In the genomic region with DNA sequence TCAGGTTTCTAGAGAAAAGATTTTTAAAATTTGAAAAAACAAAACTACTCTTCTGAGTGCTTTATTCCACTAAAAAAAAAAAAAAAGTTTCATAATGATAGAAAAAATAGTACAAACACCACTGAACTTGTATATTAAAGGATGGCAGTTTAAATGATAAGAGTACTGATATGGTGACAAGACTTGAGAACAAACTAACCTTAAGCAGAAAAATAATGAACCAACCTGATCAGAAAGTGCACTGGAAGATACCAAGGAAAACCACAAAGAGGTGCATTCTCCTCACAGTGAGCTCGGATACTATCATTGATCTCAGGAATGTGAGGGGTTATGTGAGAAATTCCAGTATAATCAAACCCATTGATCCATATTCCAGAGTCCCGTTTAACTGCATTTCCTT, we compare ENCODE assay signal across 14 cellular contexts. TPM values are rescaled to one million over a fixed set of nuclear protein-coding genes. Genes with fewer than 3 reads are reported as not detected.
DNase-seq lines count a peak whose midpoint lies in the region; ATAC-seq and TF ChIP-seq lines count a peak whose summit lies in the region.
"Had no signal": no experiment of that assay in that cellular context is flagged by ENCODE, and none has a peak within 500 bp of the region (broad histone marks: within the 10 kb centered on the region; RNA-seq: fewer than 3 reads in every experiment).

No MANE protein-coding gene starts in this region.

- H3K4me1 ChIP-seq in GM23338 (ENCODE audit: insufficient read depth) (no peaks in the 10 kb centered on the region), mesendoderm (ENCODE audit: control insufficient read depth, low read depth, low read length) (no peaks in the 10 kb centered on the region), suprapubic skin (peaks cover 4% of the 10 kb centered on the region)

- no peaks in the 10 kb centered on the region for H3K9me2 ChIP-seq in GM23338 (ENCODE audit: insufficient read depth)

- no peak for DNase-seq in activated CD4-positive, alpha-beta memory T cell treated with anti-CD3 and anti-CD28 coated beads for 36 hours
- DNase-seq in activated CD4-positive, alpha-beta memory T cell treated with anti-CD3 and anti-CD28 coated beads, Interleukin-2, amount 10 ng/mL, durations not matched to agents 7 days and 5 days, result no peak
- DNase-seq in GM23338 (ENCODE audit: low spot score), result peak; percentile 4
- DNase-seq in activated T-helper 1 cell treated with anti-CD3 and anti-CD28 coated beads, Interleukin-12 subunit alpha, Interleukin-12 subunit beta, Interleukin-2, Interleukin-4 antibody, amounts not matched to agents 30 ng/mL and 10 ng/mL and 1 ng/mL, durations not matched to agents 14 hours and 24 hours and 36 hours (ENCODE audit: low spot score), result no peak
- DNase-seq in mesendoderm, result peak; percentile 72
- no peak for DNase-seq in suprapubic skin (ENCODE audit: low spot score in 2 of 2)
- no peak for DNase-seq in foreskin melanocyte
- DNase-seq: DMS79 treated with DMSO at 0.1 percent for 48 hours, GF-D8, KG1, MG63, NCI-H2029, NCI-H524 treated with DMSO at 0.1 percent for 48 hours had no signal

- H3K36me3 Mint-ChIP-seq in activated CD4-positive, alpha-beta memory T cell treated with anti-CD3 and anti-CD28 coated beads for 36 hours, result peaks cover 11% of the 10 kb centered on the region
- peaks cover 49% of the 10 kb centered on the region for H3K36me3 Mint-ChIP-seq in activated CD4-positive, alpha-beta memory T cell treated with anti-CD3 and anti-CD28 coated beads, Interleukin-2, amount 10 ng/mL, durations not matched to agents 7 days and 5 days (ENCODE audit: low read depth)
- 0 out of 3 replicates have a peak, but pooled peaks cover 8% of the 10 kb centered on the region for H3K36me3 Mint-ChIP-seq in GM23338 (ENCODE audit: low read depth)
- H3K36me3 Mint-ChIP-seq in activated T-helper 1 cell treated with anti-CD3 and anti-CD28 coated beads, Interleukin-12 subunit alpha, Interleukin-12 subunit beta, Interleukin-2, Interleukin-4 antibody, amounts not matched to agents 30 ng/mL and 10 ng/mL and 1 ng/mL, durations not matched to agents 14 hours and 24 hours and 36 hours (ENCODE audit: low read depth), result peaks cover 39% of the 10 kb centered on the region

- H3K79me1 ChIP-seq in mesendoderm (ENCODE audit: low read length), result no peaks in the 10 kb centered on the region

- WGBS in mesendoderm (ENCODE audit: extremely low coverage, insufficient coverage, low lambda C conversion rate), result no CpG with 5 or more reads among the region's 2 CpGs
- WGBS in suprapubic skin, result 52% methylated on average over 2 of the region's 2 CpGs

- no peak overlapping the region for H4K5ac ChIP-seq in mesendoderm (ENCODE audit: low read length)

- H3K9me3 ChIP-seq in suprapubic skin, result no peaks in the 10 kb centered on the region
- H3K9me3 ChIP-seq: MG63 had no signal

- H3K79me2 ChIP-seq in GM23338 (replicated peaks; ENCODE audit: insufficient read depth) (no peaks in the 10 kb centered on the region), mesendoderm (ENCODE audit: control insufficient read depth, insufficient read depth, low read length) (no peaks in the 10 kb centered on the region)

- no peak overlapping the region for H2AK5ac ChIP-seq in mesendoderm (ENCODE audit: low read length)

- H3K4me3 ChIP-seq in GM23338, result no peak overlapping the region
- H3K4me3 ChIP-seq in mesendoderm (ENCODE audit: low read length), result no peak overlapping the region
- no peak overlapping the region for H3K4me3 ChIP-seq in suprapubic skin
- H3K4me3 ChIP-seq: MG63 had no signal

- TF ChIP-seq POLR2A in suprapubic skin (IDR thresholded peaks at IDR 0.05), result no peak

- H2BK120ac ChIP-seq in mesendoderm (ENCODE audit: low read depth, low read length), result no peak overlapping the region

- H3K4me2 ChIP-seq in GM23338 (no peak overlapping the region), mesendoderm (ENCODE audit: low read length) (no peak overlapping the region)

- H3K27me3 Mint-ChIP-seq in activated CD4-positive, alpha-beta memory T cell treated with anti-CD3 and anti-CD28 coated beads for 36 hours, result no peaks in the 10 kb centered on the region
- no peaks in the 10 kb centered on the region for H3K27me3 Mint-ChIP-seq in activated CD4-positive, alpha-beta memory T cell treated with anti-CD3 and anti-CD28 coated beads, Interleukin-2, amount 10 ng/mL, durations not matched to agents 7 days and 5 days
- H3K27me3 Mint-ChIP-seq in GM23338 (ENCODE audit: insufficient read depth, low read depth, poor library complexity), result no peaks in the 10 kb centered on the region
- H3K27me3 Mint-ChIP-seq in activated T-helper 1 cell treated with anti-CD3 and anti-CD28 coated beads, Interleukin-12 subunit alpha, Interleukin-12 subunit beta, Interleukin-2, Interleukin-4 antibody, amounts not matched to agents 30 ng/mL and 10 ng/mL and 1 ng/mL, durations not matched to agents 14 hours and 24 hours and 36 hours (ENCODE audit: insufficient read depth), result no peaks in the 10 kb centered on the region

- H3K27me3 ChIP-seq in GM23338 (ENCODE audit: insufficient read depth) (no peaks in the 10 kb centered on the region), mesendoderm (ENCODE audit: insufficient read depth, low read length, poor library complexity) (no peaks in the 10 kb centered on the region), suprapubic skin (no peaks in the 10 kb centered on the region)
- H3K27me3 ChIP-seq: MG63 had no signal

- POLR2A ChIA-PET in activated CD4-positive, alpha-beta memory T cell treated with anti-CD3 and anti-CD28 coated beads for 36 hours (lab: Charles Lee), result no interaction called here
- POLR2A ChIA-PET in activated CD4-positive, alpha-beta memory T cell treated with anti-CD3 and anti-CD28 coated beads, Interleukin-2, amount 10 ng/mL, durations not matched to agents 7 days and 5 days (lab: Charles Lee), result interaction anchor here (1.0 kb wide), 1 partner anchor 256 kb away, joined by 3 read pairs; no protein-coding TSS in a partner anchor

- no peak for ATAC-seq in GM23338
- ATAC-seq: HCT116 had no signal

- H3K27ac ChIP-seq in GM23338 (ENCODE audit: low read depth) (no peak overlapping the region), mesendoderm (ENCODE audit: low read depth, low read length) (no peak overlapping the region), suprapubic skin (no peak overlapping the region)

- no peak overlapping the region for H3K56ac ChIP-seq in mesendoderm (ENCODE audit: low read length)

- no peak for TF ChIP-seq EP300 in suprapubic skin (IDR thresholded peaks at IDR 0.05)

- H2AFZ ChIP-seq in GM23338, result no peak overlapping the region

- H3K4me1 Mint-ChIP-seq in activated CD4-positive, alpha-beta memory T cell treated with anti-CD3 and anti-CD28 coated beads for 36 hours (ENCODE audit: low read depth), result peaks cover 30% of the 10 kb centered on the region
- H3K4me1 Mint-ChIP-seq in activated CD4-positive, alpha-beta memory T cell treated with anti-CD3 and anti-CD28 coated beads, Interleukin-2, amount 10 ng/mL, durations not matched to agents 7 days and 5 days, result peaks cover 18% of the 10 kb centered on the region
- no peaks in the 10 kb centered on the region for H3K4me1 Mint-ChIP-seq in GM23338
- H3K4me1 Mint-ChIP-seq in activated T-helper 1 cell treated with anti-CD3 and anti-CD28 coated beads, Interleukin-12 subunit alpha, Interleukin-12 subunit beta, Interleukin-2, Interleukin-4 antibody, amounts not matched to agents 30 ng/mL and 10 ng/mL and 1 ng/mL, durations not matched to agents 14 hours and 24 hours and 36 hours (ENCODE audit: low read depth), result peaks cover 44% of the 10 kb centered on the region

- no peak overlapping the region for H3K18ac ChIP-seq in mesendoderm (ENCODE audit: low read length)

- H3K27ac Mint-ChIP-seq in activated CD4-positive, alpha-beta memory T cell treated with anti-CD3 and anti-CD28 coated beads for 36 hours, result peak overlapping the region; percentile 66
- no peak overlapping the region for H3K27ac Mint-ChIP-seq in activated CD4-positive, alpha-beta memory T cell treated with anti-CD3 and anti-CD28 coated beads, Interleukin-2, amount 10 ng/mL, durations not matched to agents 7 days and 5 days
- no peak overlapping the region for H3K27ac Mint-ChIP-seq in GM23338
- H3K27ac Mint-ChIP-seq in activated T-helper 1 cell treated with anti-CD3 and anti-CD28 coated beads, Interleukin-12 subunit alpha, Interleukin-12 subunit beta, Interleukin-2, Interleukin-4 antibody, amounts not matched to agents 30 ng/mL and 10 ng/mL and 1 ng/mL, durations not matched to agents 14 hours and 24 hours and 36 hours, result peak overlapping the region; percentile 68

- TF ChIP-seq CTCF in GM23338 (conservative IDR thresholded peaks at IDR 0.05; ENCODE audit: low read depth in 2 of 2) (no peak), suprapubic skin (IDR thresholded peaks at IDR 0.05) (no peak)

- no peak overlapping the region for H3K23ac ChIP-seq in mesendoderm (ENCODE audit: low read length)

- H4K20me1 ChIP-seq in GM23338 (replicated peaks; ENCODE audit: insufficient read depth), result no peaks in the 10 kb centered on the region; the same call in 1 of the 2 replicates

- intact Hi-C loops in activated CD4-positive, alpha-beta memory T cell treated with anti-CD3 and anti-CD28 coated beads for 36 hours (cut with micrococcal nuclease), result loop anchor here (2.0 to 5.0 kb wide), 2 partner anchors 34 to 254 kb away; a partner anchor contains a TSS
- intact Hi-C loops in activated T-helper 1 cell treated with anti-CD3 and anti-CD28 coated beads, Interleukin-12 subunit alpha, Interleukin-12 subunit beta, Interleukin-2, Interleukin-4 antibody, amounts not matched to agents 30 ng/mL and 10 ng/mL and 1 ng/mL, durations not matched to agents 14 hours and 24 hours and 36 hours (cut with micrococcal nuclease), result loop anchor here (2.0 to 5.0 kb wide), 2 partner anchors 52 to 209 kb away; a partner anchor contains a TSS

- H2BK5ac ChIP-seq in mesendoderm (ENCODE audit: low read length), result no peak overlapping the region

- H3K9me3 Mint-ChIP-seq in activated CD4-positive, alpha-beta memory T cell treated with anti-CD3 and anti-CD28 coated beads for 36 hours, result no peaks in the 10 kb centered on the region
- no peaks in the 10 kb centered on the region for H3K9me3 Mint-ChIP-seq in activated CD4-positive, alpha-beta memory T cell treated with anti-CD3 and anti-CD28 coated beads, Interleukin-2, amount 10 ng/mL, durations not matched to agents 7 days and 5 days
- no peaks in the 10 kb centered on the region for H3K9me3 Mint-ChIP-seq in GM23338
- no peaks in the 10 kb centered on the region for H3K9me3 Mint-ChIP-seq in activated T-helper 1 cell treated with anti-CD3 and anti-CD28 coated beads, Interleukin-12 subunit alpha, Interleukin-12 subunit beta, Interleukin-2, Interleukin-4 antibody, amounts not matched to agents 30 ng/mL and 10 ng/mL and 1 ng/mL, durations not matched to agents 14 hours and 24 hours and 36 hours

- H3K9ac ChIP-seq in mesendoderm (ENCODE audit: low read length), result no peak overlapping the region

- H3K4ac ChIP-seq in mesendoderm (ENCODE audit: low read depth, low read length), result no peak overlapping the region

- H2BK15ac ChIP-seq in mesendoderm (replicated peaks; ENCODE audit: low read depth), result no peak overlapping the region

- CTCF ChIA-PET in activated CD4-positive, alpha-beta memory T cell treated with anti-CD3 and anti-CD28 coated beads for 36 hours (lab: Charles Lee), result interaction anchor here (1.0 to 1.6 kb wide), 4 partner anchors 28 to 256 kb away, joined by 5 to 8 read pairs (median 6); a partner anchor contains a TSS
- CTCF ChIA-PET in activated CD4-positive, alpha-beta memory T cell treated with anti-CD3 and anti-CD28 coated beads, Interleukin-2, amount 10 ng/mL, durations not matched to agents 7 days and 5 days (lab: Charles Lee), result interaction anchor here (0.7 to 1.2 kb wide), 6 partner anchors 34 to 508 kb away, joined by 3 to 7 read pairs (median 4); a partner anchor contains a TSS

- no peak overlapping the region for H3K4me3 Mint-ChIP-seq in activated CD4-positive, alpha-beta memory T cell treated with anti-CD3 and anti-CD28 coated beads for 36 hours
- H3K4me3 Mint-ChIP-seq in activated CD4-positive, alpha-beta memory T cell treated with anti-CD3 and anti-CD28 coated beads, Interleukin-2, amount 10 ng/mL, durations not matched to agents 7 days and 5 days, result no peak overlapping the region
- H3K4me3 Mint-ChIP-seq in GM23338, result no peak overlapping the region
- no peak overlapping the region for H3K4me3 Mint-ChIP-seq in activated T-helper 1 cell treated with anti-CD3 and anti-CD28 coated beads, Interleukin-12 subunit alpha, Interleukin-12 subunit beta, Interleukin-2, Interleukin-4 antibody, amounts not matched to agents 30 ng/mL and 10 ng/mL and 1 ng/mL, durations not matched to agents 14 hours and 24 hours and 36 hours

- H4K8ac ChIP-seq in mesendoderm (ENCODE audit: low read depth, low read length), result no peak overlapping the region

- no peaks in the 10 kb centered on the region for H3F3A ChIP-seq in GM23338 (replicated peaks; ENCODE audit: low read depth)

- no peaks in the 10 kb centered on the region for H3K36me3 ChIP-seq in GM23338 (ENCODE audit: insufficient read depth)
- H3K36me3 ChIP-seq in mesendoderm (ENCODE audit: control insufficient read depth, insufficient read depth, low read length), result no peaks in the 10 kb centered on the region
- peaks cover 9% of the 10 kb centered on the region for H3K36me3 ChIP-seq in suprapubic skin
- H3K36me3 ChIP-seq: MG63 had no signal

RNA-seq across cellular contexts. Expression of a gene that starts 34.3 kb away (rescaled TPM):
- 10 to 100 TPM; 23.2 to 24.0 TPM for total RNA-seq in activated CD4-positive, alpha-beta memory T cell treated with anti-CD3 and anti-CD28 coated beads for 36 hours
- total RNA-seq in activated CD4-positive, alpha-beta memory T cell treated with anti-CD3 and anti-CD28 coated beads, Interleukin-2, amount 10 ng/mL, durations not matched to agents 7 days and 5 days, result 10 to 100 TPM; 35.1 to 39.1 TPM
- 18.4 and 23.4 TPM in 2 replicates for total RNA-seq in GM23338 (2014; rRNA removed; shearing (Covaris generic))
- polyA plus RNA-seq in GM23338 (2016; fragmentation: Nextera tagmentation; extraction: Ambion mirVana), result 5.0 and 5.3 TPM in 2 replicates
- total RNA-seq in activated T-helper 1 cell treated with anti-CD3 and anti-CD28 coated beads, Interleukin-12 subunit alpha, Interleukin-12 subunit beta, Interleukin-2, Interleukin-4 antibody, amounts not matched to agents 30 ng/mL and 10 ng/mL and 1 ng/mL, durations not matched to agents 14 hours and 24 hours and 36 hours, result 23.1 and 24.1 TPM in 2 replicates
- 7.7 TPM for polyA plus RNA-seq in mesendoderm (2013, experiment 1 of 2)
- 7.4 TPM for polyA plus RNA-seq in mesendoderm (2013, experiment 2 of 2)
- 10 to 100 TPM; 21.4 to 24.4 (median 22.7) TPM for total RNA-seq in suprapubic skin

Comparison
In these comparisons a context has a peak if more than half of its experiments do, and no peak if none do; other contexts are left out.
1. H3K27ac Mint-ChIP-seq: peak in activated CD4-positive, alpha-beta memory T cell treated with anti-CD3 and anti-CD28 coated beads for 36 hours (single experiment) and activated T-helper 1 cell treated with anti-CD3 and anti-CD28 coated beads, Interleukin-12 subunit alpha, Interleukin-12 subunit beta, Interleukin-2, Interleukin-4 antibody, amounts not matched to agents 30 ng/mL and 10 ng/mL and 1 ng/mL, durations not matched to agents 14 hours and 24 hours and 36 hours (single experiment); none in activated CD4-positive, alpha-beta memory T cell treated with anti-CD3 and anti-CD28 coated beads, Interleukin-2, amount 10 ng/mL, durations not matched to agents 7 days and 5 days (single experiment) and GM23338 (single experiment).
2. DNase-seq: peak in GM23338 (single experiment) and mesendoderm (single experiment); none in activated CD4-positive, alpha-beta memory T cell treated with anti-CD3 and anti-CD28 coated beads for 36 hours (single experiment), activated CD4-positive, alpha-beta memory T cell treated with anti-CD3 and anti-CD28 coated beads, Interleukin-2, amount 10 ng/mL, durations not matched to agents 7 days and 5 days (single experiment), activated T-helper 1 cell treated with anti-CD3 and anti-CD28 coated beads, Interleukin-12 subunit alpha, Interleukin-12 subunit beta, Interleukin-2, Interleukin-4 antibody, amounts not matched to agents 30 ng/mL and 10 ng/mL and 1 ng/mL, durations not matched to agents 14 hours and 24 hours and 36 hours (single experiment), suprapubic skin (0 of 2) and foreskin melanocyte (single experiment).